ENCODE assay signal across 8 cellular contexts in the genomic region with DNA sequence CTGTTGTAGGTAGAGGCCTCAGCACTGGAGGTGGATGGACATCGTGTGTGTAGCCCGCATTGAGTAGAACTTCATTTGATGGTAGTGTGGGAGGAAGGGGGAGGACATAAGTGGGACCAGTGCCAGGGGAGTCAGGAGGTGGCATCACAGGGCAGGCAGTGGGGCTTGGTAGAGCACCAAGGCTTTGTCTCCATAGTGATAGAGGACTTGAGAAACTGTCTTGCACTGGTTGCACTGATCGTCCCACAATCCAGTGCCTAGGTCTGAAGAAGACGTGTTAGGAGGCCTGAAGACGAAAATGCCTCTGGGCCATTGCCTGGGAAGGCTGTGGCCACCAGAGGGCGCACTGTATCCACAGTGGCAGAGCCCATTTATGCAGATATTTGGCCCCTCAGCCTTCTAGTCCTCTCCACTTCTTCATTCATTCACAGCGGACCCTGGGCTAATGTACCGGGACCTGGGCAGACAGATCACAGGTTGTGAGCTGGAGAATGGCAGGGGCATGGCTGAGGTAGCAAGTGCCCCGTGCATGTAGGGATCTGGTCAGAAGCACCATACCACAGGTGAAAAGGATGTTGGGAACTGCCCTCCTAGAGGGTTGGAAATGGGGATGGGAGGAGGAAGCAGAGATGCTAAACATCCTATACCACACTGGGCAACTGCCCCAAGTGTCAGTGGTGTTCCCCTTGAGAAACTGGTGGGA.
DNase-seq lines count a peak whose midpoint lies in the region; ATAC-seq and TF ChIP-seq lines count a peak whose summit lies in the region.

No MANE protein-coding gene starts in this region.

- H3K9me3 ChIP-seq in lower lobe of right lung: no peaks in the 10 kb centered on the region

- H3K36me3 ChIP-seq in lower lobe of right lung: peaks cover 12% of the 10 kb centered on the region

- intact Hi-C loops in lower lobe of right lung (cut with DNase I): loop anchor here (5.0 kb wide), 1 partner anchor 145 kb away; no protein-coding TSS in a partner anchor

- H3K27me3 ChIP-seq in lower lobe of right lung (ENCODE audit: low read depth): no peaks in the 10 kb centered on the region

- peaks cover 23% of the 10 kb centered on the region for H3K4me1 ChIP-seq in lower lobe of right lung

- H3K27ac ChIP-seq in lower lobe of right lung: no peak overlapping the region

- H3K4me3 ChIP-seq in lower lobe of right lung: no peak overlapping the region

- TF ChIP-seq CTCF in lower lobe of right lung (IDR thresholded peaks at IDR 0.05): peak; percentile 99

- peak; percentile 56 for ATAC-seq in HG03095 (IDR thresholded peaks at IDR 0.05; ENCODE audit: unreplicated experiment)
- peak; percentile 84 to 86 for ATAC-seq in lower lobe of right lung
- no peak for ATAC-seq in GM19395 (IDR thresholded peaks at IDR 0.05; ENCODE audit: unreplicated experiment)

- DNase-seq in DMS 273 treated with DMSO at 0.1 percent for 48 hours (lab: John Stamatoyannopoulos, UW): peak; percentile 50
- peak; percentile 69 for DNase-seq in NCI-H748 treated with DMSO at 0.1 percent for 48 hours (lab: John Stamatoyannopoulos, UW)
- peak; percentile 86 to 87 for DNase-seq in activated CD4-positive, alpha-beta T cell treated with anti-CD3 and anti-CD28 coated beads, Interleukin-2, amount 50 U/mL, for 48 hours
- DNase-seq in dermis microvascular lymphatic vessel endothelial cell (ENCODE audit: low read depth in 2 of 2): peak; percentile 50 to 80
- peak; percentile 87 for DNase-seq in lower lobe of right lung
- DNase-seq in stimulated activated CD8-positive, alpha-beta memory T cell treated with anti-CD3 and anti-CD28 coated beads, Interleukin-12 subunit alpha, Interleukin-12 subunit beta, amount 100 ng/mL, for 1 hour (ENCODE audit: low read depth): peak; percentile 79
